In genomic region chr14:74955229-74955999, GRCh38 we compare ENCODE assay signal across 1 cellular context.
A peak's percentile ranks its signal among the peaks of the same experiment; 100 is the strongest.
TF ChIP-seq lines count a peak whose summit lies in the region.

PGF (minus strand) TSS chr14:74955597; CDS start chr14:74955242, 355 bp downstream.

TF ChIP-seq in HEK293, 187 proteins besides CTCF, POLR2A, EP300 and RAD21 (continued from another document):
- TF ChIP-seq ZNF398 (tag by site-specific recombination; IDR thresholded peaks at IDR 0.05) (no peak), ZNF138 (tag by site-specific recombination; IDR thresholded peaks at IDR 0.05; ENCODE audit: borderline replicate concordance) (no peak), ZNF248 (tag by site-specific recombination; IDR thresholded peaks at IDR 0.05) (no peak), ZNF692 (tag by site-specific recombination; IDR thresholded peaks at IDR 0.05) (0 out of 2 replicates have a peak, but pooled peaks have one; percentile 27), GFI1B (tag by site-specific recombination; IDR thresholded peaks at IDR 0.05) (no peak), ZNF623 (tag by site-specific recombination; IDR thresholded peaks at IDR 0.05) (no peak), REST (tag by site-specific recombination; IDR thresholded peaks at IDR 0.05) (no peak), SP3 (tag by site-specific recombination; IDR thresholded peaks at IDR 0.05) (peak; percentile 50), ZBTB6 (tag by site-specific recombination; IDR thresholded peaks at IDR 0.05) (no peak), PRDM4 (tag by site-specific recombination; IDR thresholded peaks at IDR 0.05) (no peak), ZNF571 (tag by site-specific recombination; IDR thresholded peaks at IDR 0.05) (no peak), ZNF707 (tag by site-specific recombination; IDR thresholded peaks at IDR 0.05) (no peak), FEZF1 (tag by site-specific recombination; IDR thresholded peaks at IDR 0.05) (no peak), ZNF2 (tag by site-specific recombination; IDR thresholded peaks at IDR 0.05) (no peak), ZNF585B (tag by site-specific recombination; IDR thresholded peaks at IDR 0.05) (no peak), ZBTB20 (tag by site-specific recombination; IDR thresholded peaks at IDR 0.05) (0 out of 2 replicates have a peak, but pooled peaks have one; percentile 12), ZNF19 (tag by site-specific recombination; IDR thresholded peaks at IDR 0.05; ENCODE audit: low read depth) (no peak), ZNF488 (tag by site-specific recombination; IDR thresholded peaks at IDR 0.05) (no peak), ZNF830 (tag by site-specific recombination; IDR thresholded peaks at IDR 0.05; ENCODE audit: low read depth) (no peak), ZNF776 (tag by site-specific recombination; IDR thresholded peaks at IDR 0.05; ENCODE audit: borderline replicate concordance) (no peak), ZNF529 (tag by site-specific recombination; IDR thresholded peaks at IDR 0.05; ENCODE audit: insufficient replicate concordance) (no peak), OVOL3 (tag by site-specific recombination; IDR thresholded peaks at IDR 0.05) (no peak), TCF7L2 (IDR thresholded peaks at IDR 0.05; ENCODE audit: borderline replicate concordance, low read depth, low read length) (no peak), GLIS2 (tag by site-specific recombination; IDR thresholded peaks at IDR 0.05) (peak; percentile 81), ZNF324 (tag by site-specific recombination; IDR thresholded peaks at IDR 0.05) (no peak), ZNF239 (tag by site-specific recombination; IDR thresholded peaks at IDR 0.05) (no peak), ZNF175 (tag by site-specific recombination; IDR thresholded peaks at IDR 0.05) (no peak), IKZF3 (tag by site-specific recombination; IDR thresholded peaks at IDR 0.05) (no peak), PRDM6 (tag by site-specific recombination; IDR thresholded peaks at IDR 0.05) (no peak), ZNF121 (tag by site-specific recombination; IDR thresholded peaks at IDR 0.05) (no peak), ZNF48 (tag by site-specific recombination; IDR thresholded peaks at IDR 0.05) (no peak), ZNF423 (tag by site-specific recombination; IDR thresholded peaks at IDR 0.05) (no peak), ZEB2 (tag by site-specific recombination; IDR thresholded peaks at IDR 0.05) (no peak), ZNF433 (tag by site-specific recombination; IDR thresholded peaks at IDR 0.05; ENCODE audit: low read depth) (no peak), BCL11A (tag by site-specific recombination; IDR thresholded peaks at IDR 0.05; ENCODE audit: low read depth) (no peak), ZNF280D (tag by site-specific recombination; IDR thresholded peaks at IDR 0.05) (no peak), ZNF580 (tag by site-specific recombination; IDR thresholded peaks at IDR 0.05) (no peak)
